In the genomic region with DNA sequence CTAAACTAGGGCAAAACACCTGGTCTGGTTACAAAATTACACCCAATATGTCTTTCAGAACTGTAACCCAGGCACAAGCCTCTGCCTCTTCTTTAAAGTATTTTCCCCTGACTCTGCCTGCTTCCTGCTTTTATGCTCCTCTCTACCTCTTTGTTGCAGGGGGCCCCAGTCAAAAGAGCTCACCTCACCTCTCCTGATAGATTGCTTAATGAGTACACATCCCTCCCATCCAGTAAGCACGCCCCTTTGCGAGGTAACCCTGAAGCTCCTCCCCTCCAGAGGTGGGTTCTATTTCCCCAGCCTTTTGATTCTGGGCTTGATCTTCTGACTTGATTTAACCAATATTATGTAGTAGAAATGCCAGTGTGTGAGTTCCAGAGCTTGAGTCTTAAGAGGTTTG, we compare ENCODE assay signal across 21 cellular contexts. TPM values are rescaled to one million over a fixed set of nuclear protein-coding genes. Genes with fewer than 3 reads are reported as not detected.
"Had no signal": no experiment of that assay in that cellular context is flagged by ENCODE, and none has a peak within 500 bp of the region (broad histone marks: within the 10 kb centered on the region; RNA-seq: fewer than 3 reads in every experiment).

No MANE protein-coding gene starts in this region.

- ATAC-seq: activated CD8-positive, alpha-beta T cell treated with anti-CD3 and anti-CD28 coated beads for 36 hours; body of pancreas; foreskin keratinocyte; left ventricle myocardium superior; mucosa of descending colon; stimulated activated naive CD8-positive, alpha-beta T cell treated with anti-CD3 and anti-CD28 coated beads, Interleukin-15, Interleukin-2, amounts not matched to agents 100 U/mL and 50 U/mL, for 24 hours had no signal

- H3K27ac ChIP-seq: body of pancreas, epithelial cell of prostate, foreskin keratinocyte, tibial artery had no signal

- H3K9me3 ChIP-seq: body of pancreas, mucosa of descending colon, tibial artery had no signal

- DNase-seq: activated CD4-positive, alpha-beta T cell treated with anti-CD3 and anti-CD28 coated beads, Interleukin-2, amount 10 ng/mL, durations not matched to agents 24 days and 14 days; activated CD8-positive, alpha-beta T cell treated with anti-CD3 and anti-CD28 coated beads for 36 hours; activated naive CD4-positive, alpha-beta T cell treated with Interleukin-2 at 50 U/mL for 16 hours; activated naive CD8-positive, alpha-beta T cell treated with anti-CD3 and anti-CD28 coated beads, Interleukin-2, amount 10 ng/mL, durations not matched to agents 7 days and 5 days; activated T-cell treated with anti-CD3 and anti-CD28 coated beads, Interleukin-2, amount 50 U/mL, for 24 hours; body of pancreas; foreskin keratinocyte; immature natural killer cell; left ventricle myocardium superior; mucosa of descending colon; naive B cell; stimulated activated CD4-positive, alpha-beta T cell treated with anti-CD3 and anti-CD28 coated beads, Interleukin-12 subunit alpha, Interleukin-12 subunit beta, amount 100 ng/mL, for 4 hours; stimulated activated CD4-positive, alpha-beta T cell treated with anti-CD3 and anti-CD28 coated beads, Interleukin-1b, Interleukin-23, amount 100 ng/mL, for 48 hours; stimulated activated CD8-positive, alpha-beta memory T cell treated with anti-CD3 and anti-CD28 coated beads, Interleukin-4, amount 100 ng/mL, for 48 hours; stimulated activated naive CD8-positive, alpha-beta T cell treated with anti-CD3 and anti-CD28 coated beads, Interleukin-15, Interleukin-2, amounts not matched to agents 100 U/mL and 50 U/mL, for 24 hours; substantia nigra; T1000; tibial artery had no signal

- H3K27me3 ChIP-seq: body of pancreas had no signal

- H3K36me3 ChIP-seq: tibial artery had no signal

- H3K4me1 ChIP-seq: body of pancreas, foreskin keratinocyte, tibial artery had no signal

- H3K4me3 ChIP-seq: body of pancreas, mucosa of descending colon, tibial artery had no signal

RNA-seq across cellular contexts. Expression of a gene that starts 56.6 kb away (rescaled TPM):
- total RNA-seq: activated CD4-positive, alpha-beta T cell treated with anti-CD3 and anti-CD28 coated beads, Interleukin-2, amount 10 ng/mL, durations not matched to agents 24 days and 14 days; activated CD8-positive, alpha-beta T cell treated with anti-CD3 and anti-CD28 coated beads for 36 hours; activated naive CD8-positive, alpha-beta T cell treated with anti-CD3 and anti-CD28 coated beads, Interleukin-2, amount 10 ng/mL, durations not matched to agents 7 days and 5 days; activated T-helper 2 cell treated with anti-CD3 and anti-CD28 coated beads, Interferon-gamma antibody, Interleukin-2, Interleukin-4, amounts not matched to agents 10 μg/mL and 5 μg/mL and 100 μg/mL, durations not matched to agents 14 hours and 24 hours and 36 hours; dermis microvascular lymphatic vessel endothelial cell; foreskin keratinocyte had no signal
- polyA plus RNA-seq: foreskin keratinocyte, immature natural killer cell had no signal
